Comparison of ENCODE assay signal across 33 cellular contexts in genomic region chr17:17701658-17702057, GRCh38. TPM values are rescaled to one million over a fixed set of nuclear protein-coding genes. Genes with fewer than 3 reads are reported as not detected.
DNase-seq lines count a peak whose midpoint lies in the region; ATAC-seq, FAIRE-seq and TF ChIP-seq lines count a peak whose summit lies in the region.
"Had no signal": no experiment of that assay in that cellular context is flagged by ENCODE, and none has a peak within 500 bp of the region (broad histone marks: within the 10 kb centered on the region; RNA-seq: fewer than 3 reads in every experiment).

No MANE protein-coding gene starts in this region.

- DNase-seq in AG10803 (ENCODE audit: low read depth), result no peak
- no peak for DNase-seq in IMR-90
- no peak for DNase-seq in H1 (ENCODE audit: low read depth in 1 of 2, low spot score in 2 of 2)
- DNase-seq in nephron progenitor cell, result no peak
- DNase-seq in NCI-H1930 (lab: John Stamatoyannopoulos, UW), result no peak
- no peak for DNase-seq in NCI-H128 (lab: John Stamatoyannopoulos, UW; ENCODE audit: unreplicated experiment)
- DNase-seq in anterior cingulate cortex (lab: John Stamatoyannopoulos, UW), result no peak
- no peak for DNase-seq in activated gamma-delta T cell (lab: John Stamatoyannopoulos, UW)
- DNase-seq: activated CD4-positive, alpha-beta T cell treated with anti-CD3 and anti-CD28 coated beads for 36 hours; activated CD8-positive, alpha-beta T cell treated with anti-CD3 and anti-CD28 coated beads, Interleukin-2, amount 10 ng/mL, durations not matched to agents 7 days and 5 days; caudate nucleus; dermis blood vessel endothelial cell; gastrocnemius medialis; hypothalamus; naive thymus-derived CD4-positive, alpha-beta T cell; NCI-H1092 treated with DMSO at 0.1 percent for 48 hours; NCI-H187 treated with DMSO at 0.1 percent for 48 hours; NCI-H82; retina; SK-N-SH; stimulated activated CD4-positive, alpha-beta T cell treated with anti-CD3 and anti-CD28 coated beads, Interleukin-1b, Interleukin-23, amount 100 ng/mL, for 48 hours; T-helper 17 cell had no signal

- H3K36me3 Mint-ChIP-seq in nephron progenitor cell (ENCODE audit: low read depth), result peaks cover 17% of the 10 kb centered on the region
- H3K36me3 Mint-ChIP-seq: activated naive CD8-positive, alpha-beta T cell had no signal

- H4K8ac ChIP-seq in IMR-90 (ENCODE audit: low read depth in 2 of 2, low read length in 2 of 2) (no peak overlapping the region; a peak in 1 of 4 replicates), H1 (ENCODE audit: extremely low read depth, insufficient read depth, low read length) (no peak overlapping the region)

- H3K79me1 ChIP-seq in IMR-90 (ENCODE audit: low read depth in 1 of 2, low read length in 2 of 2), result peaks cover 40 to 95% of the 10 kb centered on the region in 2 experiments
- H3K79me1 ChIP-seq in H1 (ENCODE audit: low read depth, low read length), result no peaks in the 10 kb centered on the region

- H3K9ac ChIP-seq in IMR-90 (ENCODE audit: low read depth, low read length) (no peak overlapping the region), H1 (replicated peaks in 1 of 4; ENCODE audit: extremely low read depth in 1 of 4, low read depth in 3 of 4, low read length in 3 of 4) (no peak overlapping the region)
- H3K9ac ChIP-seq: SK-N-SH had no signal

- H3K27ac ChIP-seq in IMR-90 (ENCODE audit: insufficient read depth, low read length) (no peak overlapping the region), H1 (ENCODE audit: low read depth, low read length) (no peak overlapping the region)
- H3K27ac ChIP-seq: ascending aorta, gastrocnemius medialis had no signal

- peak overlapping the region; percentile 36; the same call in 1 of the 2 replicates for H4K91ac ChIP-seq in IMR-90 (ENCODE audit: insufficient read depth, low read depth, low read length)
- H4K91ac ChIP-seq in H1 (replicated peaks; ENCODE audit: insufficient read length, low read length), result no peak overlapping the region

- no peak overlapping the region for H2AK9ac ChIP-seq in IMR-90 (replicated peaks; ENCODE audit: low read depth, low read length, poor library complexity)

- peak overlapping the region; percentile 71 for H3K4me3 Mint-ChIP-seq in nephron progenitor cell
- H3K4me3 Mint-ChIP-seq: activated CD4-positive, alpha-beta T cell treated with anti-CD3 and anti-CD28 coated beads for 36 hours; activated CD8-positive, alpha-beta T cell treated with anti-CD3 and anti-CD28 coated beads, Interleukin-2, amount 10 ng/mL, durations not matched to agents 7 days and 5 days; activated naive CD8-positive, alpha-beta T cell; T-helper 17 cell had no signal

- no peak overlapping the region for H3K27ac Mint-ChIP-seq in nephron progenitor cell
- H3K27ac Mint-ChIP-seq: activated CD4-positive, alpha-beta T cell treated with anti-CD3 and anti-CD28 coated beads for 36 hours; activated CD8-positive, alpha-beta T cell treated with anti-CD3 and anti-CD28 coated beads, Interleukin-2, amount 10 ng/mL, durations not matched to agents 7 days and 5 days; activated naive CD8-positive, alpha-beta T cell; activated T-helper 2 cell treated with anti-CD3 and anti-CD28 coated beads, Interferon-gamma antibody, Interleukin-2, Interleukin-4, amounts not matched to agents 10 μg/mL and 5 μg/mL and 100 μg/mL, durations not matched to agents 14 hours and 24 hours and 36 hours; IgD-negative memory B cell; T-helper 17 cell had no signal

- peak overlapping the region; percentile 23; the same call in 1 of the 2 replicates for H2AK5ac ChIP-seq in IMR-90 (ENCODE audit: low read depth, low read length)
- H2AK5ac ChIP-seq in H1 (ENCODE audit: low read depth, low read length), result peak overlapping the region; percentile 78; the same call in 1 of the 2 replicates

- ATAC-seq in IMR-90 (ENCODE audit: low read depth), result no peak
- ATAC-seq: activated CD4-positive, alpha-beta T cell treated with anti-CD3 and anti-CD28 coated beads for 36 hours; activated CD8-positive, alpha-beta T cell treated with anti-CD3 and anti-CD28 coated beads, Interleukin-2, amount 10 ng/mL, durations not matched to agents 7 days and 5 days; gastrocnemius medialis; left lobe of liver; naive thymus-derived CD4-positive, alpha-beta T cell; pancreas; T-helper 17 cell had no signal

- no peak for FAIRE-seq in H1 (lab: Jason Lieb, UNC)
- FAIRE-seq: D721Med, endometrium, GM18507, pancreas had no signal

- TF ChIP-seq CTCF in AG10803 (conservative IDR thresholded peaks at IDR 0.05; ENCODE audit: low read length), result 0 out of 2 replicates have a peak, but pooled peaks have one; percentile 2
- TF ChIP-seq CTCF in IMR-90 (conservative IDR thresholded peaks at IDR 0.05; ENCODE audit: low read depth, low read length), result 0 out of 2 replicates have a peak, but pooled peaks have one; percentile 7
- TF ChIP-seq CTCF in H1 (IDR thresholded peaks at IDR 0.05; ENCODE audit: control extremely low read depth in 1 of 3, insufficient read depth in 1 of 3, low read depth in 1 of 3, low read length in 3 of 3), result peak in 1 of 3 experiments; percentile 2; a peak in 1 of 4 replicates
- TF ChIP-seq CTCF in nephron progenitor cell (IDR thresholded peaks at IDR 0.05), result no peak

- in situ Hi-C loops in IMR-90 (cut with MboI; ENCODE audit: low sequenced_read_pairs), result no loop called here

- H3K4me1 Mint-ChIP-seq in nephron progenitor cell, result peaks cover 92% of the 10 kb centered on the region

- no peak overlapping the region for H2BK12ac ChIP-seq in H1 (ENCODE audit: low read depth, low read length)

- CTCF ChIA-PET in IMR-90 (lab: Yijun Ruan, JAX) (no interaction called here), H1 (lab: Charles Lee; ENCODE audit: partially characterized antibody) (interaction anchor here (0.7 to 3.0 kb wide), 10 partner anchors 8 to 108 kb away, joined by 3 to 12 read pairs (median 4); no protein-coding TSS in a partner anchor)

- no peaks in the 10 kb centered on the region for H3K9me3 Mint-ChIP-seq in nephron progenitor cell
- H3K9me3 Mint-ChIP-seq: activated T-helper 2 cell treated with anti-CD3 and anti-CD28 coated beads, Interferon-gamma antibody, Interleukin-2, Interleukin-4, amounts not matched to agents 10 μg/mL and 5 μg/mL and 100 μg/mL, durations not matched to agents 14 hours and 24 hours and 36 hours; IgD-negative memory B cell had no signal

- BruUV-seq in IMR-90 (replicated peaks; lab: Mats Ljungman, UMichigan), result no TSS peak

- H3K4me2 ChIP-seq in IMR-90 (ENCODE audit: low read depth, low read length) (no peak overlapping the region), H1 (ENCODE audit: insufficient read depth in 1 of 2, low read depth in 2 of 2, low read length in 2 of 2) (peak overlapping the region in 1 of 2 experiments; percentile 55; a peak in 1 of 4 replicates)
- H3K4me2 ChIP-seq: SK-N-SH had no signal

- H3K23ac ChIP-seq in IMR-90 (ENCODE audit: low read depth, low read length) (peak overlapping the region; percentile 59; the same call in 1 of the 2 replicates), H1 (ENCODE audit: insufficient read length) (no peak overlapping the region)

- no peak for TF ChIP-seq EP300 in H1 (IDR thresholded peaks at IDR 0.05; ENCODE audit: borderline replicate concordance in 1 of 2, low read depth in 2 of 2, low read length in 2 of 2)

- peak overlapping the region; percentile 20; the same call in 1 of the 2 replicates for H3K4ac ChIP-seq in IMR-90 (ENCODE audit: low read depth, low read length)
- H3K4ac ChIP-seq in H1 (replicated peaks; ENCODE audit: insufficient read length, low read depth, low read length), result no peak overlapping the region

- no peak overlapping the region for H2BK120ac ChIP-seq in IMR-90 (ENCODE audit: low read depth, low read length)
- no peak overlapping the region for H2BK120ac ChIP-seq in H1 (replicated peaks; ENCODE audit: low read depth, low read length)

- dilution Hi-C loops in IMR-90 (cut with HindIII; ENCODE audit: low sequenced_read_pairs, unreplicated experiment), result no loop called here

- H3K4me1 ChIP-seq in IMR-90 (ENCODE audit: control insufficient read depth, insufficient read depth, low read length) (peaks cover 72% of the 10 kb centered on the region), H1 (replicated peaks in 1 of 4; ENCODE audit: control insufficient read depth in 3 of 4, insufficient read depth in 4 of 4, low read length in 3 of 4) (peaks cover 0 to 38% (median 31%) of the 10 kb centered on the region in 4 experiments; a peak in 6 of 7 replicates)

- no peak overlapping the region for H4K5ac ChIP-seq in IMR-90 (ENCODE audit: low read depth, low read length)
- no peak overlapping the region for H4K5ac ChIP-seq in H1 (ENCODE audit: insufficient read length, low read depth, low read length)

- intact Hi-C loops in IMR-90 (cut with micrococcal nuclease), result no loop called here

- TF ChIP-seq RAD21 in IMR-90 (IDR thresholded peaks at IDR 0.05; ENCODE audit: low read length), result no peak
- 0 out of 4 replicates have a peak, but pooled peaks of 1 of the 2 experiments have one; percentile 8 for TF ChIP-seq RAD21 in H1 (IDR thresholded peaks at IDR 0.05 in 1 of 2, conservative IDR thresholded peaks at IDR 0.05 in 1 of 2; ENCODE audit: low read depth in 2 of 2, low read length in 2 of 2)

- H2BK15ac ChIP-seq in IMR-90 (ENCODE audit: low read depth, low read length), result no peak overlapping the region
- H2BK15ac ChIP-seq in H1 (ENCODE audit: low read length), result peak overlapping the region; percentile 53; the same call in 1 of the 2 replicates

- peaks cover 26% of the 10 kb centered on the region for H3K27me3 Mint-ChIP-seq in nephron progenitor cell (ENCODE audit: low read depth, poor library complexity)
- H3K27me3 Mint-ChIP-seq: activated CD4-positive, alpha-beta T cell treated with anti-CD3 and anti-CD28 coated beads for 36 hours; activated naive CD8-positive, alpha-beta T cell; IgD-negative memory B cell; naive thymus-derived CD4-positive, alpha-beta T cell; T-helper 17 cell had no signal

- POLR2A ChIA-PET in IMR-90 (lab: Charles Lee; ENCODE audit: unreplicated experiment), result no interaction called here
- POLR2A ChIA-PET in H1 (lab: Charles Lee; ENCODE audit: partially characterized antibody), result interaction anchor here (0.9 to 2.0 kb wide), 6 partner anchors 10 to 21 kb away, joined by 3 to 7 read pairs (median 5); no protein-coding TSS in a partner anchor

- H4K20me1 ChIP-seq in IMR-90 (ENCODE audit: insufficient read depth, low read length) (peaks cover 98% of the 10 kb centered on the region), H1 (replicated peaks in 1 of 2; ENCODE audit: control insufficient read depth in 1 of 2, insufficient read depth in 2 of 2, low read length in 2 of 2) (peaks cover 36 to 42% of the 10 kb centered on the region in 2 experiments)

- H3K4me3 ChIP-seq in AG10803 (ENCODE audit: low read length) (no peak overlapping the region), IMR-90 (ENCODE audit: insufficient read depth, low read depth, low read length) (no peak overlapping the region), H1 (ENCODE audit: extremely low read depth in 1 of 4, insufficient read depth in 2 of 4, low read depth in 3 of 4, low read length in 4 of 4) (no peak overlapping the region)
- H3K4me3 ChIP-seq: gastrocnemius medialis, pancreas, smooth muscle cell, tibial nerve had no signal

- H2AFZ ChIP-seq in IMR-90 (replicated peaks; ENCODE audit: low read length, poor library complexity), result no peak overlapping the region
- no peak overlapping the region for H2AFZ ChIP-seq in H1 (ENCODE audit: low read length)

- H3K23me2 ChIP-seq in H1 (ENCODE audit: low read depth, low read length), result peaks cover 2% of the 10 kb centered on the region; the same call in 1 of the 2 replicates

- H2BK20ac ChIP-seq in IMR-90 (ENCODE audit: low read depth, low read length) (no peak overlapping the region), H1 (ENCODE audit: low read length) (no peak overlapping the region)

- no peaks in the 10 kb centered on the region for H3K27me3 ChIP-seq in IMR-90 (ENCODE audit: control insufficient read depth, insufficient read depth, low read length)
- H3K27me3 ChIP-seq in H1 (replicated peaks in 1 of 4; ENCODE audit: control insufficient read depth in 3 of 4, extremely low read depth in 1 of 4, insufficient read depth in 3 of 4, low read length in 3 of 4), result peaks cover 80 to 95% (median 93%) of the 10 kb centered on the region in 4 experiments
- H3K27me3 ChIP-seq: ascending aorta, gastrocnemius medialis, pancreas, tibial nerve had no signal

- H3K56ac ChIP-seq in IMR-90 (ENCODE audit: extremely low read depth, insufficient read depth, low read length), result no peak overlapping the region
- H3K56ac ChIP-seq in H1 (replicated peaks; ENCODE audit: insufficient read length, low read depth, low read length), result no peak overlapping the region

- no peaks in the 10 kb centered on the region for H3K79me2 ChIP-seq in H1 (ENCODE audit: control insufficient read depth in 1 of 2, insufficient read depth in 2 of 2, low read length in 2 of 2)

- no peak for TF ChIP-seq POLR2A in IMR-90 (IDR thresholded peaks at IDR 0.05; ENCODE audit: low read depth, low read length)
- TF ChIP-seq POLR2A in H1 (IDR thresholded peaks at IDR 0.05; ENCODE audit: control extremely low read depth in 1 of 2, low read depth in 2 of 2, low read length in 2 of 2), result no peak

- WGBS in IMR-90 (ENCODE audit: extremely low coverage in 2 of 2, insufficient read length in 1 of 2), 2 experiments, result no CpG with 5 or more reads among the region's 5 CpGs
- WGBS in H1 (ENCODE audit: extremely low coverage in 1 of 2, insufficient coverage in 1 of 2, insufficient read length in 1 of 2, insufficient replicate concordance in 2 of 2, low coverage in 1 of 2, low lambda C conversion rate in 2 of 2, missing lambda C conversion rate in 1 of 2), 2 experiments, result 66% methylated on average over 5 of the region's 5 CpGs; no CpG with 5 or more reads in 1 of the 2 experiments

- H3K9me3 ChIP-seq in IMR-90 (ENCODE audit: control insufficient read depth, insufficient read depth, low read length) (no peaks in the 10 kb centered on the region), H1 (ENCODE audit: insufficient read depth in 2 of 2, low read depth in 1 of 2, low read length in 1 of 2) (no peaks in the 10 kb centered on the region)
- H3K9me3 ChIP-seq: ascending aorta, gastrocnemius medialis, pancreas, SK-N-SH, tibial nerve had no signal

- no peak overlapping the region for H3K18ac ChIP-seq in IMR-90 (ENCODE audit: low read depth, low read length)
- H3K18ac ChIP-seq in H1 (ENCODE audit: extremely low read depth, low read length), result no peak overlapping the region

- no peak overlapping the region for H2BK5ac ChIP-seq in IMR-90 (ENCODE audit: low read depth, low read length, poor library complexity, severe bottlenecking)
- H2BK5ac ChIP-seq in H1 (ENCODE audit: low read depth, low read length), result no peak overlapping the region

- peaks cover 73% of the 10 kb centered on the region for H3K9me1 ChIP-seq in IMR-90 (ENCODE audit: insufficient read depth, low read length)

- H3K36me3 ChIP-seq in IMR-90 (ENCODE audit: control insufficient read depth, insufficient read depth, low read length) (peaks cover 2% of the 10 kb centered on the region; the same call in 1 of the 2 replicates), H1 (ENCODE audit: control insufficient read depth in 2 of 4, insufficient read depth in 4 of 4, low read length in 3 of 4) (no peaks in the 10 kb centered on the region)
- H3K36me3 ChIP-seq: ascending aorta, gastrocnemius medialis, pancreas, tibial nerve had no signal

- H3K14ac ChIP-seq in IMR-90 (replicated peaks; ENCODE audit: low read depth, low read length) (peak overlapping the region; percentile 60; the same call in 1 of the 2 replicates), H1 (ENCODE audit: insufficient read length) (no peak overlapping the region)

RNA-seq across cellular contexts. Expression of gene RAI1, which starts 20.4 kb away (rescaled TPM):
- total RNA-seq in IMR-90 (2012; rRNA removed), result 1.8 and 1.9 TPM in 2 replicates
- polyA plus RNA-seq in IMR-90 (2012; rRNA removed) (10.5 and 14.0 TPM in 2 replicates), H1 (2011; rRNA removed) (0.39 and 0.57 TPM in 2 replicates)
- 5.5 and 10.5 TPM in 2 replicates for polyA plus RNA-seq in IMR-90 (2012; cell fraction: cytosol; rRNA removed)
- polyA plus RNA-seq in IMR-90 (2012; cell fraction: nucleus; rRNA removed; ENCODE audit: low replicate concordance), result 18.8 and 32.7 TPM in 2 replicates
- 0.80 and 1.2 TPM in 2 replicates for total RNA-seq in H1 (2021; fragmentation: NEBNext Ultra II Directional; extraction: Animal tissue kit (Norgen Biotek cat#: 25700))
- 0.45 TPM for polyA plus RNA-seq in H1 (2011; cell fraction: cytosol; rRNA removed)
- polyA plus RNA-seq in H1 (2011; cell fraction: nucleus; rRNA removed), result 1.5 TPM
- polyA plus RNA-seq in H1 (2012, experiment 1 of 2), result 0.89 to 1.6 TPM (median 1.1 TPM) in 4 replicates
- polyA plus RNA-seq in H1 (2012, experiment 2 of 2), result 0.58 TPM
- polyA plus RNA-seq in H1 (2013, experiment 1 of 2), result 0.71 TPM
- polyA plus RNA-seq in H1 (2013, experiment 2 of 2), result 0.57 TPM
- polyA minus RNA-seq in H1 (2011; rRNA and poly(A)+ RNA removed), result 0.13 and 0.22 TPM in 2 replicates
- polyA minus RNA-seq in H1 (2011; cell fraction: cytosol; rRNA and poly(A)+ RNA removed), result 0.73 TPM
- polyA minus RNA-seq in H1 (2011; cell fraction: nucleus; rRNA and poly(A)+ RNA removed), result 1.4 TPM
